ENCODE assay signal across 8 cellular contexts in genomic region chr1:211577826-211578639, GRCh38. TPM values are rescaled to one million over a fixed set of nuclear protein-coding genes. Genes with fewer than 3 reads are reported as not detected.
DNase-seq lines count a peak whose midpoint lies in the region; ATAC-seq and TF ChIP-seq lines count a peak whose summit lies in the region.

No MANE protein-coding gene starts in this region.

- peaks cover 58% of the 10 kb centered on the region for H3K79me2 ChIP-seq in osteoblast (ENCODE audit: insufficient read depth, low read length)

- peak overlapping the region; percentile 25 for H2AFZ ChIP-seq in osteoblast (ENCODE audit: low read length)

- H4K20me1 ChIP-seq in osteoblast (ENCODE audit: insufficient read depth, low read length): peaks cover 48% of the 10 kb centered on the region

- no peaks in the 10 kb centered on the region for H3K27me3 ChIP-seq in SJSA1 (replicated peaks)
- H3K27me3 ChIP-seq in osteoblast (ENCODE audit: insufficient read depth, low read length): no peaks in the 10 kb centered on the region
- H3K27me3 ChIP-seq in thoracic aorta (replicated peaks; ENCODE audit: insufficient read depth): no peaks in the 10 kb centered on the region

- ATAC-seq in GM21423 (IDR thresholded peaks at IDR 0.05; ENCODE audit: unreplicated experiment): peak; percentile 33
- peak; percentile 40 for ATAC-seq in thoracic aorta (ENCODE audit: insufficient number of reproducible peaks, low FRiP score, low read depth)

- H3K9me3 ChIP-seq in SJSA1 (replicated peaks) (no peaks in the 10 kb centered on the region), osteoblast (ENCODE audit: low read depth, low read length) (no peaks in the 10 kb centered on the region), thoracic aorta (no peaks in the 10 kb centered on the region)

- peaks cover 38% of the 10 kb centered on the region for H3K36me3 ChIP-seq in SJSA1
- peaks cover 29% of the 10 kb centered on the region for H3K36me3 ChIP-seq in osteoblast (ENCODE audit: insufficient read depth, low read length)
- no peaks in the 10 kb centered on the region for H3K36me3 ChIP-seq in thoracic aorta

- H3K27ac ChIP-seq in SJSA1 (peak overlapping the region; percentile 60; the same call in 1 of the 2 replicates), osteoblast (ENCODE audit: low read depth, low read length) (peak overlapping the region; percentile 81), thoracic aorta (peak overlapping the region; percentile 85 to 96)

- H3K4me1 ChIP-seq in SJSA1 (replicated peaks): peaks cover 22% of the 10 kb centered on the region
- H3K4me1 ChIP-seq in osteoblast (ENCODE audit: insufficient read depth, low read length): peaks cover 50% of the 10 kb centered on the region
- peaks cover 35 to 73% of the 10 kb centered on the region in 2 donors for H3K4me1 ChIP-seq in thoracic aorta (ENCODE audit: control insufficient read depth in 1 of 2, low read depth in 2 of 2)

- H3K4me2 ChIP-seq in osteoblast (ENCODE audit: insufficient read depth, low read length): peak overlapping the region; percentile 79

- peak; percentile 65 for TF ChIP-seq CTCF in osteoblast (IDR thresholded peaks at IDR 0.05; ENCODE audit: extremely low read depth, low read depth, low read length)
- TF ChIP-seq CTCF in thoracic aorta (IDR thresholded peaks at IDR 0.05): peak; percentile 82

- peak; percentile 45 for DNase-seq in DMS53 treated with DMSO at 0.1 percent for 48 hours (lab: John Stamatoyannopoulos, UW; ENCODE audit: unreplicated experiment)
- peak; percentile 72 for DNase-seq in HuH-7 (ENCODE audit: low spot score)
- DNase-seq in SJSA1 (ENCODE audit: low read depth in 1 of 2, low spot score in 2 of 2): peak; percentile 67 to 78
- peak; percentile 76 for DNase-seq in activated naive CD4-positive, alpha-beta T cell treated with Interleukin-2 at 50 U/mL for 16 hours
- peak; percentile 62 for DNase-seq in globus pallidus (ENCODE audit: low spot score)
- DNase-seq in osteoblast (ENCODE audit: insufficient read length, low spot score, missing footprints): peak; percentile 93
- no peak for DNase-seq in thoracic aorta (ENCODE audit: low spot score)

- H3K4me3 ChIP-seq in SJSA1 (peak overlapping the region; percentile 94), osteoblast (ENCODE audit: insufficient read depth, low read length) (peak overlapping the region; percentile 97), thoracic aorta (peak overlapping the region; percentile 94)

RNA-seq across cellular contexts. Expression of gene SLC30A1, which starts 0.9 kb away (rescaled TPM):
- total RNA-seq in SJSA1 (2014; rRNA removed; shearing (Covaris generic)): 11.3 and 14.5 TPM in 2 replicates
- 39.5 and 49.9 TPM in 2 replicates for total RNA-seq in osteoblast
- 10 to 100 TPM in 1 of 2 donors, 1 to 10 TPM in 1; 8.8 to 23.9 TPM for total RNA-seq in thoracic aorta
